24 cellular contexts compared by ENCODE assay signal in the genomic region with DNA sequence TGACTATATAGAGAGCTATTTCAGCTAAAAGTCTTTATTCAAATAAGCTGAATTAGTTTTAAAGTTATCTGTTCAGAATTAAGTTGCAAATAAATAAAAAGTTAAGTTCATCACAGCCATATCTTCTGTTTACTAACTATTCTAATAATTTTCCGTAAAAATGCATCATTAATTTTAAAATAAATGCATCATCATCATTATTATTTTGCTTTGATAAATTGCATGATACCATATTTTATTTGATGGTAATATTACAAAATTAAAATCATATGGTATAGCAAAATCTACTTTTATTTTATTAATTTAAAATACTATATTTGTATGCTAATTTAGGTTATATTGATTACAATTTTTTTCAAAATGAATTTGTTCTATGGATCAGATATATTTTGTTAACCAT.
"Had no signal": no experiment of that assay in that cellular context is flagged by ENCODE, and none has a peak within 500 bp of the region (broad histone marks: within the 10 kb centered on the region; RNA-seq: fewer than 3 reads in every experiment).

No MANE protein-coding gene starts in this region.

- H3K9ac ChIP-seq: neural progenitor cell, parathyroid adenoma had no signal

- ATAC-seq: heart right ventricle; natural killer cell; sciatic nerve; stimulated activated effector memory CD8-positive, alpha-beta T cell treated with anti-CD3 and anti-CD28 coated beads, Interleukin-12 subunit alpha, Interleukin-12 subunit beta, amount 100 ng/mL, for 72 hours; upper lobe of right lung had no signal

- H3K27ac ChIP-seq: heart right ventricle, hepatocyte, left ventricle myocardium inferior, neural progenitor cell, neutrophil, parathyroid adenoma, right atrium auricular region, skin epidermis, spleen, suprapubic skin, thoracic aorta, tibial artery, upper lobe of right lung had no signal

- H3K4me3 ChIP-seq: heart right ventricle, hepatocyte, left ventricle myocardium inferior, lung, neural progenitor cell, right atrium auricular region, skin epidermis, spleen, suprapubic skin, thoracic aorta, tibial artery, upper lobe of right lung had no signal

- H3K36me3 ChIP-seq: heart right ventricle, left ventricle myocardium inferior, neural progenitor cell, neutrophil, right atrium auricular region, spleen, suprapubic skin, thoracic aorta, tibial artery, upper lobe of right lung had no signal

- H3K4me1 ChIP-seq: heart right ventricle, left ventricle myocardium inferior, neural progenitor cell, parathyroid adenoma, right atrium auricular region, spleen, suprapubic skin, tibial artery, upper lobe of right lung had no signal

- DNase-seq: heart right ventricle; left ventricle myocardium inferior; mesendoderm; naive B cell; natural killer cell; nephron progenitor cell; occipital lobe; spleen; stimulated activated CD4-positive, alpha-beta T cell treated with anti-CD3 and anti-CD28 coated beads, Interleukin-4, amount 100 ng/mL, for 24 hours; stimulated activated naive CD4-positive, alpha-beta T cell; tibial artery; upper lobe of right lung had no signal

- H3K9me3 ChIP-seq: neutrophil, right atrium auricular region, spleen, suprapubic skin, thoracic aorta, tibial artery, upper lobe of right lung had no signal

- H3K79me2 ChIP-seq: hepatocyte, parathyroid adenoma had no signal

- H2AFZ ChIP-seq: hepatocyte, neural progenitor cell, parathyroid adenoma had no signal

- H3K4me2 ChIP-seq: hepatocyte, neural progenitor cell had no signal

- H3K27me3 ChIP-seq: heart right ventricle, hepatocyte, neural progenitor cell, neutrophil, right atrium auricular region, spleen, suprapubic skin, tibial artery, upper lobe of right lung had no signal

- FAIRE-seq: urothelium cell line had no signal
